ENCODE assay signal across 8 cellular contexts in genomic region chr9:131178382-131178781, GRCh38. TPM values are rescaled to one million over a fixed set of nuclear protein-coding genes. Genes with fewer than 3 reads are reported as not detected.
DNase-seq lines count a peak whose midpoint lies in the region; ATAC-seq and TF ChIP-seq lines count a peak whose summit lies in the region.

No MANE protein-coding gene starts in this region.

- intact Hi-C loops in heart right ventricle (cut with DNase I): loop anchor here (1.0 to 5.0 kb wide), 7 partner anchors 54 to 158 kb away; partner anchors contain the start of gene FAM78A (in 2 of the 10)

- peak overlapping the region in 1 of 2 donors; percentile 48 for H3K27ac Mint-ChIP-seq in T-cell

- H3K36me3 ChIP-seq in Karpas-422 (ENCODE audit: insufficient read depth, low read length): peaks cover 27% of the 10 kb centered on the region; the same call in 1 of the 2 replicates
- H3K36me3 ChIP-seq in heart right ventricle: peaks cover 0 to 100% (median 34%) of the 10 kb centered on the region in 9 donors

- no peaks in the 10 kb centered on the region for H3K27me3 Mint-ChIP-seq in T-cell

- POLR2A ChIA-PET in T-cell (lab: Charles Lee): no interaction called here

- H3K79me2 ChIP-seq in Karpas-422 (ENCODE audit: low read length): peaks cover 27% of the 10 kb centered on the region

- peak overlapping the region; percentile 85 for H3K27ac ChIP-seq in Karpas-422 (ENCODE audit: low read length)
- no peak overlapping the region for H3K27ac ChIP-seq in heart right ventricle

- H3K9me3 Mint-ChIP-seq in T-cell: no peaks in the 10 kb centered on the region

- H3K4me1 Mint-ChIP-seq in T-cell: peaks cover 15 to 24% (median 15%) of the 10 kb centered on the region in 3 donors

- ATAC-seq in T-cell (replicated peaks in 1 of 4) (peak; percentile 97 to 98 (median 98)), heart right ventricle (peak; percentile 88 to 95 (median 94)), HG03159 (IDR thresholded peaks at IDR 0.05; ENCODE audit: unreplicated experiment) (no peak)

- CTCF ChIA-PET in T-cell (lab: Charles Lee): interaction anchor here (0.5 to 8.3 kb wide), 13 partner anchors 8 to 842 kb away, joined by 3 to 62 read pairs (median 4); no protein-coding TSS in a partner anchor

- TF ChIP-seq CTCF in heart right ventricle (IDR thresholded peaks at IDR 0.05): peak; percentile 85 to 98 (median 93)

- H3K9me2 ChIP-seq in Karpas-422 (replicated peaks; ENCODE audit: insufficient read depth, low read length): no peaks in the 10 kb centered on the region

- peaks cover 60% of the 10 kb centered on the region for H3K36me3 Mint-ChIP-seq in T-cell

- 6 to 9% methylated on average over 4 of the region's 4 CpGs for WGBS in heart right ventricle, 2 donors

- no peak overlapping the region for H3K4me3 Mint-ChIP-seq in T-cell

- H3K4me1 ChIP-seq in Karpas-422 (ENCODE audit: low read length) (peaks cover 72% of the 10 kb centered on the region), heart right ventricle (peaks cover 0 to 29% (median 17%) of the 10 kb centered on the region in 9 donors)

- no peaks in the 10 kb centered on the region for H4K20me1 ChIP-seq in Karpas-422 (ENCODE audit: insufficient read depth, low read depth, low read length)

- no peaks in the 10 kb centered on the region for H3K9me3 ChIP-seq in Karpas-422 (ENCODE audit: low read length)
- H3K9me3 ChIP-seq in heart right ventricle: no peaks in the 10 kb centered on the region

- peak in 10 of 14 donors; percentile 2 to 54 (median 29) for DNase-seq in C1 segment of cervical spinal cord (lab: John Stamatoyannopoulos, UW)
- peak; percentile 61 for DNase-seq in GM19240 (ENCODE audit: insufficient read length, low spot score)
- peak; percentile 91 for DNase-seq in Karpas-422
- DNase-seq in T-cell: peak; percentile 48 to 82 (median 70)
- peak; percentile 35 for DNase-seq in activated naive CD8-positive, alpha-beta T cell treated with anti-CD3 and anti-CD28 coated beads, Interleukin-2, amount 50 U/mL, for 16 hours (ENCODE audit: low read depth, low spot score)
- peak; percentile 67 to 71 for DNase-seq in heart right ventricle
- peak; percentile 50 for DNase-seq in renal cortical epithelial cell (ENCODE audit: low read depth)

- no peak overlapping the region for H3K9ac ChIP-seq in Karpas-422 (ENCODE audit: low read length)

- no peaks in the 10 kb centered on the region for H3K27me3 ChIP-seq in Karpas-422 (ENCODE audit: low read length)
- no peaks in the 10 kb centered on the region for H3K27me3 ChIP-seq in heart right ventricle

- H3K4me3 ChIP-seq in Karpas-422 (ENCODE audit: low read length): no peak overlapping the region
- no peak overlapping the region for H3K4me3 ChIP-seq in heart right ventricle

- peak overlapping the region; percentile 68 for H3K4me2 ChIP-seq in Karpas-422 (ENCODE audit: low read depth, low read length, poor library complexity, severe bottlenecking)

- H2AFZ ChIP-seq in Karpas-422 (ENCODE audit: low read length): no peak overlapping the region

RNA-seq across cellular contexts. Expression of gene NUP214, which starts 53.0 kb away (rescaled TPM):
- 19.3 and 41.9 TPM in 2 replicates for total RNA-seq in Karpas-422 (2014; rRNA removed; shearing (Covaris generic); ENCODE audit: low replicate concordance)
- 100 to 1,000 TPM in 1 of 5 donors, 10 to 100 TPM in 4; 66.7 to 106 (median 68.5) TPM for total RNA-seq in T-cell
- 10 to 100 TPM; 17.8 to 27.1 (median 23.6) TPM for total RNA-seq in heart right ventricle
- polyA plus RNA-seq in heart right ventricle: 10 to 100 TPM; 13.8 to 21.5 TPM
- 11.5 and 40.6 TPM in 2 replicates for total RNA-seq in renal cortical epithelial cell

Comparison
In these comparisons a context has a peak if more than half of its experiments do, and no peak if none do; other contexts are left out.
1. DNase-seq: peak in every context shown above with its lines; median percentile 91 in Karpas-422; 70 in T-cell; 69 in heart right ventricle; 61 in GM19240; 50 in renal cortical epithelial cell; 35 in activated naive CD8-positive, alpha-beta T cell treated with anti-CD3 and anti-CD28 coated beads, Interleukin-2, amount 50 U/mL, for 16 hours; 29 in C1 segment of cervical spinal cord.